Comparison of ENCODE assay signal across 8 cellular contexts in genomic region chr20:41173161-41173721, GRCh38. TPM values are rescaled to one million over a fixed set of nuclear protein-coding genes. Genes with fewer than 3 reads are reported as not detected.
A peak's percentile ranks its signal among the peaks of the same experiment; 100 is the strongest.
DNase-seq lines count a peak whose midpoint lies in the region; ATAC-seq, FAIRE-seq and TF ChIP-seq lines count a peak whose summit lies in the region.

No MANE protein-coding gene starts in this region.

- peaks cover 25% of the 10 kb centered on the region for H3K9me1 ChIP-seq in IMR-90 (ENCODE audit: insufficient read depth, low read length)

- H3K14ac ChIP-seq in IMR-90 (replicated peaks; ENCODE audit: low read depth, low read length) = no peak overlapping the region

- intact Hi-C loops in IMR-90 (cut with micrococcal nuclease) = loop anchor here (1.0 to 10.0 kb wide), 6 partner anchors 59 to 522 kb away; partner anchors contain the start of gene LPIN3

- dilution Hi-C loops in IMR-90 (cut with HindIII; ENCODE audit: low sequenced_read_pairs, unreplicated experiment) = no loop called here

- H3K36me3 ChIP-seq in IMR-90 (ENCODE audit: control insufficient read depth, insufficient read depth, low read length) (peaks cover 73% of the 10 kb centered on the region), osteoblast (ENCODE audit: insufficient read depth, low read length) (peaks cover 65% of the 10 kb centered on the region)

- H3K4me1 ChIP-seq in IMR-90 (ENCODE audit: control insufficient read depth, insufficient read depth, low read length) (peaks cover 34% of the 10 kb centered on the region), osteoblast (ENCODE audit: insufficient read depth, low read length) (peaks cover 17% of the 10 kb centered on the region)

- no peak overlapping the region; the same call in 1 of the 2 replicates for H3K27ac ChIP-seq in IMR-90 (ENCODE audit: insufficient read depth, low read length)
- peak overlapping the region; percentile 76 for H3K27ac ChIP-seq in RWPE1
- H3K27ac ChIP-seq in osteoblast (ENCODE audit: low read depth, low read length) = no peak overlapping the region
- H3K27ac ChIP-seq in substantia nigra (ENCODE audit: low read depth, low read length, poor library complexity, severe bottlenecking) = peak overlapping the region; percentile 81

- H3K4me3 ChIP-seq in IMR-90 (ENCODE audit: insufficient read depth, low read depth, low read length) (no peak overlapping the region), osteoblast (ENCODE audit: insufficient read depth, low read length) (no peak overlapping the region)

- H4K91ac ChIP-seq in IMR-90 (ENCODE audit: insufficient read depth, low read depth, low read length) = peak overlapping the region; percentile 53; the same call in 1 of the 2 replicates

- POLR2A ChIA-PET in IMR-90 (lab: Charles Lee; ENCODE audit: unreplicated experiment) (no interaction called here), RWPE1 (lab: Yijun Ruan, JAX; ENCODE audit: low non-redundant PET) (no interaction called here)

- H3K9me3 ChIP-seq in IMR-90 (ENCODE audit: control insufficient read depth, insufficient read depth, low read length) = no peaks in the 10 kb centered on the region
- no peaks in the 10 kb centered on the region for H3K9me3 ChIP-seq in osteoblast (ENCODE audit: low read depth, low read length)

- peak overlapping the region; percentile 5; the same call in 1 of the 2 replicates for H4K5ac ChIP-seq in IMR-90 (ENCODE audit: low read depth, low read length)

- no peak overlapping the region for H3K9ac ChIP-seq in IMR-90 (ENCODE audit: low read depth, low read length)

- TF ChIP-seq CTCF in IMR-90 (conservative IDR thresholded peaks at IDR 0.05; ENCODE audit: low read depth, low read length) (peak; percentile 98), RWPE1 (conservative IDR thresholded peaks at IDR 0.05; ENCODE audit: low read depth) (peak; percentile 99), osteoblast (IDR thresholded peaks at IDR 0.05; ENCODE audit: extremely low read depth, low read depth, low read length) (peak; percentile 97)

- peak overlapping the region; percentile 77 for H2AFZ ChIP-seq in IMR-90 (replicated peaks; ENCODE audit: low read length, poor library complexity)
- H2AFZ ChIP-seq in osteoblast (ENCODE audit: low read length) = no peak overlapping the region

- H4K20me1 ChIP-seq in IMR-90 (ENCODE audit: insufficient read depth, low read length) (peaks cover 28% of the 10 kb centered on the region), osteoblast (ENCODE audit: insufficient read depth, low read length) (peaks cover 9% of the 10 kb centered on the region)

- no peak overlapping the region for H3K23ac ChIP-seq in IMR-90 (ENCODE audit: low read depth, low read length)

- no peak overlapping the region for H2BK20ac ChIP-seq in IMR-90 (ENCODE audit: low read depth, low read length)

- H3K79me2 ChIP-seq in osteoblast (ENCODE audit: insufficient read depth, low read length) = peaks cover 8% of the 10 kb centered on the region

- peak overlapping the region; percentile 55 for H3K4ac ChIP-seq in IMR-90 (ENCODE audit: low read depth, low read length)

- 20% methylated on average over 3 of the region's 9 CpGs; no CpG with 5 or more reads in 1 of the 2 experiments for WGBS in IMR-90 (ENCODE audit: extremely low coverage in 2 of 2, insufficient read length in 1 of 2), 2 experiments

- in situ Hi-C loops in IMR-90 (cut with MboI; ENCODE audit: low sequenced_read_pairs) = loop anchor here (25.0 kb wide), 1 partner anchor 439 kb away; the partner anchor contains the start of gene CHD6

- H3K4me2 ChIP-seq in IMR-90 (ENCODE audit: low read depth, low read length) (no peak overlapping the region), osteoblast (ENCODE audit: insufficient read depth, low read length) (no peak overlapping the region)

- CTCF ChIA-PET in IMR-90 (lab: Yijun Ruan, JAX) (interaction anchor here (0.5 to 1.9 kb wide), 17 partner anchors 16 to 398 kb away, joined by 3 to 12 read pairs (median 5); partner anchors contain the start of gene LPIN3), RWPE1 (lab: Yijun Ruan, JAX) (interaction anchor here (0.5 to 3.1 kb wide), 53 partner anchors 9 to 558 kb away, joined by 3 to 96 read pairs (median 5); partner anchors contain the start of genes LPIN3, PLCG1 and ZHX3)

- peak overlapping the region; percentile 92 for H2AK5ac ChIP-seq in IMR-90 (ENCODE audit: low read depth, low read length)

- H3K56ac ChIP-seq in IMR-90 (ENCODE audit: extremely low read depth, insufficient read depth, low read length) = no peak overlapping the region

- H2BK5ac ChIP-seq in IMR-90 (ENCODE audit: low read depth, low read length, poor library complexity, severe bottlenecking) = no peak overlapping the region

- 0 out of 2 replicates have a peak overlapping the region, but pooled peaks have one; percentile 45 for H2BK120ac ChIP-seq in IMR-90 (ENCODE audit: low read depth, low read length)

- H2AK9ac ChIP-seq in IMR-90 (replicated peaks; ENCODE audit: low read depth, low read length, poor library complexity) = peak overlapping the region; percentile 21

- TF ChIP-seq POLR2A in IMR-90 (IDR thresholded peaks at IDR 0.05; ENCODE audit: low read depth, low read length) = peak; percentile 47; the same call in 1 of the 2 replicates

- H4K8ac ChIP-seq in IMR-90 (ENCODE audit: low read depth in 2 of 2, low read length in 2 of 2) = peak overlapping the region in 1 of 2 experiments; percentile 46; a peak in 2 of 4 replicates

- ATAC-seq in IMR-90 (ENCODE audit: low read depth) (peak; percentile 70), GM21529 (IDR thresholded peaks at IDR 0.05; ENCODE audit: unreplicated experiment) (no peak)

- no TSS peak for BruUV-seq in IMR-90 (replicated peaks; lab: Mats Ljungman, UMichigan)

- TF ChIP-seq RAD21 in IMR-90 (IDR thresholded peaks at IDR 0.05; ENCODE audit: low read length) = peak; percentile 97

- H3K79me1 ChIP-seq in IMR-90 (ENCODE audit: low read depth in 1 of 2, low read length in 2 of 2) = peaks cover 19 to 85% of the 10 kb centered on the region in 2 experiments; a peak in 3 of 4 replicates

- no peak for FAIRE-seq in frontal cortex (lab: Jason Lieb, UNC)

- no peak overlapping the region for H3K18ac ChIP-seq in IMR-90 (ENCODE audit: low read depth, low read length)

- H2BK15ac ChIP-seq in IMR-90 (ENCODE audit: low read depth, low read length) = peak overlapping the region; percentile 33; the same call in 1 of the 3 replicates

- DNase-seq in GDM1 (lab: John Stamatoyannopoulos, UW) = peak; percentile 37
- peak; percentile 80 for DNase-seq in IMR-90
- peak; percentile 91 for DNase-seq in RWPE1 (ENCODE audit: low spot score)
- peak; percentile 70 for DNase-seq in activated gamma-delta T cell treated with Interleukin-2 at 50 U/mL for 16 hours
- DNase-seq in frontal cortex (ENCODE audit: low spot score in 2 of 2) = peak; percentile 60 to 82
- DNase-seq in osteoblast (ENCODE audit: insufficient read length, low spot score, missing footprints) = peak; percentile 97
- peak in 48 of 49 donors; percentile 34 to 91 (median 78) for DNase-seq in substantia nigra (lab: John Stamatoyannopoulos, UW)

- H3K27me3 ChIP-seq in IMR-90 (ENCODE audit: control insufficient read depth, insufficient read depth, low read length) = no peaks in the 10 kb centered on the region
- no peaks in the 10 kb centered on the region for H3K27me3 ChIP-seq in osteoblast (ENCODE audit: insufficient read depth, low read length)

TF ChIP-seq in IMR-90, 13 proteins besides CTCF, POLR2A, EP300 and RAD21:
- TF ChIP-seq ELK1 (IDR thresholded peaks at IDR 0.05; ENCODE audit: borderline replicate concordance, low read depth, low read length) (no peak), NFE2L2 (IDR thresholded peaks at IDR 0.05; ENCODE audit: low read depth, low read length) (no peak), CHD1 (IDR thresholded peaks at IDR 0.05; ENCODE audit: low read depth, low read length) (no peak), FOS (IDR thresholded peaks at IDR 0.05; ENCODE audit: low read depth, low read length) (no peak), BHLHE40 (IDR thresholded peaks at IDR 0.05; ENCODE audit: low read depth, low read length) (no peak), MAZ (IDR thresholded peaks at IDR 0.05; ENCODE audit: borderline replicate concordance, low read depth, low read length) (peak; percentile 37; the same call in 1 of the 2 replicates), MXI1 (IDR thresholded peaks at IDR 0.05; ENCODE audit: borderline replicate concordance, low read depth, low read length) (no peak), MAFK (IDR thresholded peaks at IDR 0.05; ENCODE audit: low read depth, low read length) (peak; percentile 21; the same call in 1 of the 2 replicates), USF2 (IDR thresholded peaks at IDR 0.05; ENCODE audit: low read depth, low read length) (no peak), SMC3 (IDR thresholded peaks at IDR 0.05; ENCODE audit: low read depth, low read length) (peak; percentile 97), RFX5 (IDR thresholded peaks at IDR 0.05; ENCODE audit: low read depth, low read length) (no peak), CEBPB (IDR thresholded peaks at IDR 0.05; ENCODE audit: low read depth, low read length) (no peak), RCOR1 (IDR thresholded peaks at IDR 0.05; ENCODE audit: insufficient replicate concordance, low read length) (no peak)

RNA-seq across cellular contexts. Expression of gene PLCG1, which starts 35.9 kb away (rescaled TPM):
- total RNA-seq in IMR-90 (2012; rRNA removed) (54.7 and 59.1 TPM in 2 replicates), frontal cortex (91.3 TPM), osteoblast (72.4 and 73.7 TPM in 2 replicates)
- 69.1 and 74.2 TPM in 2 replicates for polyA plus RNA-seq in IMR-90 (2012; rRNA removed)
- polyA plus RNA-seq in IMR-90 (2012; cell fraction: cytosol; rRNA removed) = 22.5 and 32.9 TPM in 2 replicates
- polyA plus RNA-seq in IMR-90 (2012; cell fraction: nucleus; rRNA removed; ENCODE audit: low replicate concordance) = 442 and 448 TPM in 2 replicates

Comparison
In these comparisons a context has a peak if more than half of its experiments do, and no peak if none do; other contexts are left out.
1. DNase-seq: peak in every context shown above with its lines; median percentile 97 in osteoblast; 91 in RWPE1; 80 in IMR-90; 78 in substantia nigra; 71 in frontal cortex; 70 in activated gamma-delta T cell treated with Interleukin-2 at 50 U/mL for 16 hours; 37 in GDM1.
2. H3K27ac ChIP-seq: peak in RWPE1 (single experiment) and substantia nigra (single experiment); none in IMR-90 (single experiment) and osteoblast (single experiment).
3. Peak in every context shown above with its lines, with median percentiles within 50 percentile points of each other: CTCF ChIP-seq.